ENCODE assay signal across 26 cellular contexts in the genomic region with DNA sequence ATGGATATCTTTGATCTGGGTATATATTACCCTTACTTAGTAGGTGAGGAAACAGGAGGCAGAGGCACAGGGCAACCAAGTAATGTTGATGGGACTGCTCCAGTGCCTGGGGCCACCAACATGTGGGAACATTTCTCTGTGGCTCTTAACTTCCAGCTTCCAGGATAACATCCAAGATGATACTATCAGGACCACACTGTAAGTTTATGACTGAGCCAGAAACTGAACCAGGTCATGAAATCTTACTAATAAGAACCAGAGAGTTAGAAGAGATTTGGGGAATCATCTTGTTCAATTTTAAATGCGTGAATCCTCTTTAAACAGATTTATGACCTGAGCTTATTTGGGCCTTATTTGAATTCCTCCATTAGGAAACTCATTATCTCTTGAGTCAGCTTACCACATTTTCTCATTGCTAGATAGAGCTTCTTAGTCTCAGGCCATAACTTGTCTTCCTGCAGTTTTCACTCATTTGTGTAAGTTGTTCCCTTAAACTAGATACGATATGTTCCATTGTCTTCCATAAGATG. TPM values are rescaled to one million over a fixed set of nuclear protein-coding genes. Genes with fewer than 3 reads are reported as not detected.
"Had no signal": no experiment of that assay in that cellular context is flagged by ENCODE, and none has a peak within 500 bp of the region (broad histone marks: within the 10 kb centered on the region; RNA-seq: fewer than 3 reads in every experiment).

No MANE protein-coding gene starts in this region.

- H3K9me3 Mint-ChIP-seq: endodermal cell had no signal

- H3K36me3 ChIP-seq: lower lobe of right lung, ovary, sigmoid colon, stomach, thyroid gland had no signal

- H3K27me3 ChIP-seq: dorsolateral prefrontal cortex, foreskin keratinocyte, ovary, sigmoid colon, stomach, thyroid gland had no signal

- FAIRE-seq: colon, urothelium cell line had no signal

- H3K9me3 ChIP-seq: lower lobe of right lung, ovary, psoas muscle, sigmoid colon, stomach, thyroid gland had no signal

- H3K4me1 ChIP-seq: psoas muscle had no signal

- DNase-seq: dorsolateral prefrontal cortex; effector CD4-positive, alpha-beta T cell; endodermal cell; hypothalamus; immature natural killer cell; islet precursor cell; left ventricle myocardium superior; lower lobe of right lung; naive thymus-derived CD8-positive, alpha-beta T cell; nephron progenitor cell; ovary; psoas muscle; right cardiac atrium; sigmoid colon; stimulated activated CD4-positive, alpha-beta T cell treated with anti-CD3 and anti-CD28 coated beads, Interleukin-2, amount 100 ng/mL, for 24 hours; stimulated activated CD4-positive, alpha-beta T cell treated with anti-CD3 and anti-CD28 coated beads, Interleukin-4, amount 100 ng/mL, for 24 hours; stimulated activated naive CD4-positive, alpha-beta T cell treated with Interleukin-2 at 50 U/mL for 16 hours; stomach; thyroid gland; trophoblast cell had no signal

- ATAC-seq: esophagus mucosa; foreskin keratinocyte; left ventricle myocardium superior; lower lobe of right lung; naive thymus-derived CD8-positive, alpha-beta T cell; psoas muscle; right cardiac atrium; stimulated activated effector memory CD8-positive, alpha-beta T cell treated with anti-CD3 and anti-CD28 coated beads, Interleukin-12 subunit alpha, Interleukin-12 subunit beta, amount 100 ng/mL, for 72 hours had no signal

- H3K36me3 Mint-ChIP-seq: immature natural killer cell; naive thymus-derived CD8-positive, alpha-beta T cell; stimulated activated effector memory CD8-positive, alpha-beta T cell treated with anti-CD3 and anti-CD28 coated beads, Interleukin-12 subunit alpha, Interleukin-12 subunit beta, amount 100 ng/mL, for 72 hours had no signal

- H3K4me3 Mint-ChIP-seq: endodermal cell; immature natural killer cell; naive thymus-derived CD8-positive, alpha-beta T cell; nephron progenitor cell; stimulated activated effector memory CD8-positive, alpha-beta T cell treated with anti-CD3 and anti-CD28 coated beads, Interleukin-12 subunit alpha, Interleukin-12 subunit beta, amount 100 ng/mL, for 72 hours had no signal

- H3K4me1 Mint-ChIP-seq: endodermal cell; immature natural killer cell; naive thymus-derived CD8-positive, alpha-beta T cell; stimulated activated effector memory CD8-positive, alpha-beta T cell treated with anti-CD3 and anti-CD28 coated beads, Interleukin-12 subunit alpha, Interleukin-12 subunit beta, amount 100 ng/mL, for 72 hours had no signal

- H3K4me3 ChIP-seq: dorsolateral prefrontal cortex, lower lobe of right lung, ovary, psoas muscle, sigmoid colon, stomach, thyroid gland had no signal

- H3K27ac Mint-ChIP-seq: endodermal cell; immature natural killer cell; naive thymus-derived CD8-positive, alpha-beta T cell; stimulated activated effector memory CD8-positive, alpha-beta T cell treated with anti-CD3 and anti-CD28 coated beads, Interleukin-12 subunit alpha, Interleukin-12 subunit beta, amount 100 ng/mL, for 72 hours had no signal

- H3K27ac ChIP-seq: dorsolateral prefrontal cortex, epithelial cell of prostate, foreskin keratinocyte, lower lobe of right lung, ovary, psoas muscle, sigmoid colon, stomach, thyroid gland had no signal

RNA-seq across cellular contexts. Expression of a gene that starts 45.0 kb away (rescaled TPM):
- polyA plus RNA-seq: immature natural killer cell; naive thymus-derived CD8-positive, alpha-beta T cell had no signal
